9 cellular contexts compared by ENCODE assay signal in genomic region chr20:11544029-11544678, GRCh38.
DNase-seq lines count a peak whose midpoint lies in the region; ATAC-seq and TF ChIP-seq lines count a peak whose summit lies in the region.
"Had no signal": no experiment of that assay in that cellular context is flagged by ENCODE, and none has a peak within 500 bp of the region (broad histone marks: within the 10 kb centered on the region; RNA-seq: fewer than 3 reads in every experiment).

No MANE protein-coding gene starts in this region.

- H2BK20ac ChIP-seq in H9 (ENCODE audit: low read depth, low read length, poor library complexity, severe bottlenecking) = no peak overlapping the region

- H2BK5ac ChIP-seq in H9 (ENCODE audit: insufficient read length, low read length) = no peak overlapping the region

- no peak for ATAC-seq in HG03025 (IDR thresholded peaks at IDR 0.05; ENCODE audit: low FRiP score, unreplicated experiment)

- H3K27me3 ChIP-seq in H9 (ENCODE audit: insufficient read depth, low read length) = no peaks in the 10 kb centered on the region

- peaks cover 27 to 28% of the 10 kb centered on the region in 2 experiments for H3K4me1 Mint-ChIP-seq in H9
- H3K4me1 Mint-ChIP-seq: CD4-positive, alpha-beta memory T cell had no signal

- no peaks in the 10 kb centered on the region for H3K23me2 ChIP-seq in H9 (ENCODE audit: insufficient read length, low read depth, low read length, poor library complexity, severe bottlenecking)

- no CpG with 5 or more reads among the region's 10 CpGs for WGBS in H9 (ENCODE audit: extremely low coverage, insufficient read length, low lambda C conversion rate)

- H4K8ac ChIP-seq in H9 (replicated peaks; ENCODE audit: insufficient read length, low read depth, low read length) = no peak overlapping the region

- H3T11ph ChIP-seq in H9 (ENCODE audit: low read length) = no peak overlapping the region

- no peak overlapping the region for H3K14ac ChIP-seq in H9 (ENCODE audit: insufficient read depth, low read length)

- no peak overlapping the region for H2BK120ac ChIP-seq in H9 (ENCODE audit: low read depth, low read length, poor library complexity, severe bottlenecking)

- no peak overlapping the region for H2BK12ac ChIP-seq in H9 (ENCODE audit: insufficient read length, low read depth, low read length)

- no peaks in the 10 kb centered on the region for H3K9me3 Mint-ChIP-seq in H9

- H4K91ac ChIP-seq in H9 (ENCODE audit: insufficient read length, low read depth, low read length) = no peak overlapping the region

- no peak overlapping the region for H3K4me3 ChIP-seq in foreskin fibroblast (ENCODE audit: low read depth in 1 of 2, low read length in 2 of 2)

- no peaks in the 10 kb centered on the region for H3K79me2 ChIP-seq in H9 (ENCODE audit: insufficient read depth, low read length)

- no peak overlapping the region for H3K4ac ChIP-seq in H9 (ENCODE audit: low read depth, low read length)

- no peak overlapping the region for H3K18ac ChIP-seq in H9 (ENCODE audit: insufficient read length, low read depth, low read length)

- no peaks in the 10 kb centered on the region for H3K27me3 Mint-ChIP-seq in H9 (ENCODE audit: low read depth)
- H3K27me3 Mint-ChIP-seq: CD4-positive, alpha-beta memory T cell had no signal

- no peak overlapping the region for H2BK15ac ChIP-seq in H9 (ENCODE audit: low read depth, low read length)

- H4K5ac ChIP-seq in H9 (ENCODE audit: insufficient read length, low read depth, low read length) = no peak overlapping the region

- peaks cover 0 to 4% (median 0%) of the 10 kb centered on the region in 3 experiments; a peak in 1 of 7 replicates for H3K36me3 Mint-ChIP-seq in H9 (ENCODE audit: insufficient read depth in 1 of 3, low read depth in 3 of 3)
- H3K36me3 Mint-ChIP-seq: CD4-positive, alpha-beta memory T cell had no signal

- no peak overlapping the region for H3K27ac ChIP-seq in H9 (ENCODE audit: insufficient read length, low read depth, low read length)

- H2AK5ac ChIP-seq in H9 (ENCODE audit: insufficient read length, low read length) = no peak overlapping the region

- H3K79me1 ChIP-seq in H9 (ENCODE audit: insufficient read depth, low read depth, low read length, poor library complexity, severe bottlenecking) = no peaks in the 10 kb centered on the region

- H3K9me3 ChIP-seq in H9 (ENCODE audit: control insufficient read depth, low read depth, low read length) = no peaks in the 10 kb centered on the region

- DNase-seq in NCI-H2196 (lab: John Stamatoyannopoulos, UW; ENCODE audit: unreplicated experiment) (peak; percentile 74), NCI-H2196 treated with DMSO at 0.1 percent for 48 hours (lab: John Stamatoyannopoulos, UW; ENCODE audit: unreplicated experiment) (no peak), H9 (no peak), NCI-H1092 treated with DMSO at 0.1 percent for 48 hours (lab: John Stamatoyannopoulos, UW) (peak; percentile 74), SKM-1 treated with dmso at 0.1 percent for 144 hours (lab: John Stamatoyannopoulos, UW; ENCODE audit: unreplicated experiment) (peak; percentile 43), foreskin fibroblast (peak; percentile 38 to 79), pons (ENCODE audit: low spot score) (peak; percentile 90)

- no peak overlapping the region for H3K23ac ChIP-seq in H9 (ENCODE audit: insufficient read length, low read depth, low read length)

- H3K9ac ChIP-seq in H9 (ENCODE audit: extremely low read depth, insufficient read length, low read length) = no peak overlapping the region

- TF ChIP-seq CTCF in H9 (conservative IDR thresholded peaks at IDR 0.05) = peak; percentile 84
- TF ChIP-seq CTCF in foreskin fibroblast (IDR thresholded peaks at IDR 0.05; ENCODE audit: low read depth, low read length) = peak; percentile 33

- no peak overlapping the region for H3K27ac Mint-ChIP-seq in H9
- H3K27ac Mint-ChIP-seq: CD4-positive, alpha-beta memory T cell had no signal

- no peak overlapping the region for H3K4me3 Mint-ChIP-seq in H9
- H3K4me3 Mint-ChIP-seq: CD4-positive, alpha-beta memory T cell had no signal

- no peak overlapping the region for H3K4me2 ChIP-seq in H9 (ENCODE audit: insufficient read depth, insufficient read length, low read length)

- no peak overlapping the region for H2AFZ ChIP-seq in H9 (ENCODE audit: low read length)

- no peaks in the 10 kb centered on the region for H4K20me1 ChIP-seq in H9 (ENCODE audit: control insufficient read depth, insufficient read depth, insufficient read length)

- peaks cover 10% of the 10 kb centered on the region; the same call in 1 of the 2 replicates for H3K4me1 ChIP-seq in H9 (ENCODE audit: insufficient read depth, low read length)

- H3K56ac ChIP-seq in H9 (ENCODE audit: insufficient read length, low read depth, low read length) = no peak overlapping the region

Comparison
In these comparisons a context has a peak if more than half of its experiments do, and no peak if none do; other contexts are left out.
1. DNase-seq: peak in NCI-H2196 (single experiment), NCI-H1092 treated with DMSO at 0.1 percent for 48 hours (single experiment), SKM-1 treated with dmso at 0.1 percent for 144 hours (single experiment), foreskin fibroblast (2 of 2) and pons (single experiment); none in NCI-H2196 treated with DMSO at 0.1 percent for 48 hours (single experiment) and H9 (single experiment).